Comparison of ENCODE assay signal across 19 cellular contexts in the genomic region with DNA sequence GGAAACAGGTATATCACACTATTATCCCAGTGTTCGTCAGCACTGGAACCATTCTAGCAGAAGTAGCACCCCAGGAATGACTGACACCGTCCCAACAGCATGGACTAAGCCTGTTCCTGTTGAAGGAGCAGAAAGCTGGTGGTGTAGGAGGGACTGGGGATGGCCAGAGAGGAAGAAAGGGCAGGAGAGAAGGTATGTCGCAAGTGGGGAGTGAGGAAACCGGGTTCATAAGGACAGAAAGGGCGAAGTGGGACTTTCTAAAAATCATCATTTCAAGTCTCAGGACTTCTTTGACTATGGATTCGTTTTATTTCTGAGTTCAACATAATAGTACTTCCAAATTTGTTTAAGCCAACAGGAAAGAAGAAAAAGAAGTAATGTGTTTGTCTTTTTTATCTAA. TPM values are rescaled to one million over a fixed set of nuclear protein-coding genes. Genes with fewer than 3 reads are reported as not detected.
DNase-seq lines count a peak whose midpoint lies in the region; ATAC-seq and TF ChIP-seq lines count a peak whose summit lies in the region.
"Had no signal": no experiment of that assay in that cellular context is flagged by ENCODE, and none has a peak within 500 bp of the region (broad histone marks: within the 10 kb centered on the region; RNA-seq: fewer than 3 reads in every experiment).

No MANE protein-coding gene starts in this region.

- no peak overlapping the region for H3K56ac ChIP-seq in H9 (ENCODE audit: insufficient read length, low read depth, low read length)

- peaks cover 9% of the 10 kb centered on the region for H3K4me1 Mint-ChIP-seq in activated CD4-positive, alpha-beta T cell treated with anti-CD3 and anti-CD28 coated beads, Interleukin-2, amount 10 ng/mL, durations not matched to agents 7 days and 5 days
- H3K4me1 Mint-ChIP-seq in H9 = peaks cover 10% of the 10 kb centered on the region in 2 experiments
- peaks cover 1% of the 10 kb centered on the region for H3K4me1 Mint-ChIP-seq in progenitor cell of endocrine pancreas (ENCODE audit: low read depth)

- H4K8ac ChIP-seq in H9 (replicated peaks; ENCODE audit: insufficient read length, low read depth, low read length) (no peak overlapping the region), neuronal stem cell (ENCODE audit: low read depth, low read length) (peak overlapping the region; percentile 73)

- ATAC-seq in GM19328 (IDR thresholded peaks at IDR 0.05; ENCODE audit: unreplicated experiment) = no peak
- ATAC-seq: Panc1, Right ventricle myocardium inferior had no signal

- H3K79me1 ChIP-seq in H9 (ENCODE audit: insufficient read depth, low read depth, low read length, poor library complexity, severe bottlenecking) (no peaks in the 10 kb centered on the region), neuronal stem cell (ENCODE audit: low read depth, low read length) (peaks cover 4% of the 10 kb centered on the region)

- no peaks in the 10 kb centered on the region for H3K9me3 ChIP-seq in H9 (ENCODE audit: control insufficient read depth, low read depth, low read length)
- H3K9me3 ChIP-seq in neuronal stem cell (replicated peaks in 1 of 2; ENCODE audit: control insufficient read depth in 2 of 2, insufficient read depth in 1 of 2, low read depth in 1 of 2, low read length in 2 of 2) = no peaks in the 10 kb centered on the region
- H3K9me3 ChIP-seq: HAP-1, SK-N-SH had no signal

- no peak overlapping the region for H2BK20ac ChIP-seq in H9 (ENCODE audit: low read depth, low read length, poor library complexity, severe bottlenecking)

- no peak for DNase-seq in activated CD4-positive, alpha-beta T cell treated with anti-CD3 and anti-CD28 coated beads, Interleukin-2, amount 10 ng/mL, durations not matched to agents 7 days and 5 days
- DNase-seq in activated CD4-positive, alpha-beta T cell treated with anti-CD3 and anti-CD28 coated beads for 48 hours = no peak
- DNase-seq in H9 = peak; percentile 3
- peak; percentile 16 for DNase-seq in coronary artery (ENCODE audit: low spot score)
- DNase-seq in neuronal stem cell (ENCODE audit: low spot score) = no peak
- no peak for DNase-seq in progenitor cell of endocrine pancreas (ENCODE audit: low spot score, unreplicated experiment)
- no peak for DNase-seq in G401 (ENCODE audit: low spot score)
- DNase-seq: DMS 273 treated with DMSO at 0.1 percent for 48 hours, NCI-H1092, NCI-H146, NCI-H2227 treated with DMSO at 0.1 percent for 48 hours, NCI-H524, SK-N-SH had no signal

- H2AK5ac ChIP-seq in H9 (ENCODE audit: insufficient read length, low read length) (no peak overlapping the region), neuronal stem cell (ENCODE audit: low read depth, low read length) (no peak overlapping the region)

- H2BK12ac ChIP-seq in H9 (ENCODE audit: insufficient read length, low read depth, low read length) (no peak overlapping the region), neuronal stem cell (ENCODE audit: low read length) (no peak overlapping the region)

- H4K91ac ChIP-seq in H9 (ENCODE audit: insufficient read length, low read depth, low read length) (no peak overlapping the region), neuronal stem cell (ENCODE audit: low read depth, low read length, poor library complexity) (no peak overlapping the region)

- H3K4me1 ChIP-seq in H9 (ENCODE audit: insufficient read depth, low read length) (no peaks in the 10 kb centered on the region), neuronal stem cell (ENCODE audit: control insufficient read depth in 2 of 2, insufficient read depth in 1 of 2, low read depth in 1 of 2, low read length in 2 of 2) (peaks cover 0 to 2% of the 10 kb centered on the region in 2 donors)
- H3K4me1 ChIP-seq: HAP-1 had no signal

- H2BK15ac ChIP-seq in H9 (ENCODE audit: low read depth, low read length) (no peak overlapping the region), neuronal stem cell (ENCODE audit: low read length) (no peak overlapping the region)

- H3K14ac ChIP-seq in H9 (ENCODE audit: insufficient read depth, low read length) (no peak overlapping the region; the same call in 1 of the 2 replicates), neuronal stem cell (ENCODE audit: low read length) (no peak overlapping the region)

- CTCF ChIA-PET in activated CD4-positive, alpha-beta T cell treated with anti-CD3 and anti-CD28 coated beads, Interleukin-2, amount 10 ng/mL, durations not matched to agents 7 days and 5 days (lab: Charles Lee) = no interaction called here

- H2BK5ac ChIP-seq in H9 (ENCODE audit: insufficient read length, low read length) (no peak overlapping the region), neuronal stem cell (ENCODE audit: low read length) (no peak overlapping the region)

- H3K23ac ChIP-seq in H9 (ENCODE audit: insufficient read length, low read depth, low read length) = no peak overlapping the region
- H3K23ac ChIP-seq in neuronal stem cell (ENCODE audit: low read depth, low read length, poor library complexity) = no peak overlapping the region

- no peak overlapping the region for H3T11ph ChIP-seq in H9 (ENCODE audit: low read length)

- H3K27me3 Mint-ChIP-seq in activated CD4-positive, alpha-beta T cell treated with anti-CD3 and anti-CD28 coated beads, Interleukin-2, amount 10 ng/mL, durations not matched to agents 7 days and 5 days = no peaks in the 10 kb centered on the region
- H3K27me3 Mint-ChIP-seq in H9 (ENCODE audit: low read depth) (peaks cover 5% of the 10 kb centered on the region), progenitor cell of endocrine pancreas (peaks cover 21% of the 10 kb centered on the region)

- H3K79me2 ChIP-seq in H9 (ENCODE audit: insufficient read depth, low read length) = no peaks in the 10 kb centered on the region

- H3K23me2 ChIP-seq in H9 (ENCODE audit: insufficient read length, low read depth, low read length, poor library complexity, severe bottlenecking) = no peaks in the 10 kb centered on the region

- H3K27ac ChIP-seq in H9 (ENCODE audit: insufficient read length, low read depth, low read length) (no peak overlapping the region), coronary artery (no peak overlapping the region), neuronal stem cell (replicated peaks; ENCODE audit: low read length) (no peak overlapping the region)
- H3K27ac ChIP-seq: BLaER1 treated with 17β-estradiol and CSF1 and Interleukin-3, amounts not matched to agents 10 nM and 100 nM; HL-60 had no signal

- H3K27ac Mint-ChIP-seq in activated CD4-positive, alpha-beta T cell treated with anti-CD3 and anti-CD28 coated beads, Interleukin-2, amount 10 ng/mL, durations not matched to agents 7 days and 5 days = peak overlapping the region; percentile 67
- H3K27ac Mint-ChIP-seq in H9 = no peak overlapping the region; a peak in 1 of 7 replicates
- no peak overlapping the region for H3K27ac Mint-ChIP-seq in progenitor cell of endocrine pancreas

- H3K4ac ChIP-seq in H9 (ENCODE audit: low read depth, low read length) (no peak overlapping the region), neuronal stem cell (ENCODE audit: low read length) (no peak overlapping the region)

- H3K27me3 ChIP-seq in H9 (ENCODE audit: insufficient read depth, low read length) (no peaks in the 10 kb centered on the region), neuronal stem cell (ENCODE audit: control insufficient read depth in 3 of 3, insufficient read depth in 3 of 3, low read depth in 1 of 3, low read length in 3 of 3) (no peaks in the 10 kb centered on the region)
- H3K27me3 ChIP-seq: BLaER1 treated with 17β-estradiol and CSF1 and Interleukin-3, amounts not matched to agents 10 nM and 100 nM had no signal

- H3K9me3 Mint-ChIP-seq in activated CD4-positive, alpha-beta T cell treated with anti-CD3 and anti-CD28 coated beads, Interleukin-2, amount 10 ng/mL, durations not matched to agents 7 days and 5 days = peaks cover 10% of the 10 kb centered on the region
- peaks cover 0 to 1% of the 10 kb centered on the region in 2 experiments; a peak in 1 of 5 replicates for H3K9me3 Mint-ChIP-seq in H9
- no peaks in the 10 kb centered on the region for H3K9me3 Mint-ChIP-seq in progenitor cell of endocrine pancreas (ENCODE audit: low read depth)

- H4K20me1 ChIP-seq in H9 (ENCODE audit: control insufficient read depth, insufficient read depth, insufficient read length) = no peaks in the 10 kb centered on the region
- H4K20me1 ChIP-seq: BLaER1 treated with 17β-estradiol and CSF1 and Interleukin-3, amounts not matched to agents 10 nM and 100 nM had no signal

- H3K18ac ChIP-seq in H9 (ENCODE audit: insufficient read length, low read depth, low read length) (no peak overlapping the region), neuronal stem cell (ENCODE audit: low read length) (no peak overlapping the region)

- H2AFZ ChIP-seq in H9 (ENCODE audit: low read length) = no peak overlapping the region
- H2AFZ ChIP-seq in neuronal stem cell (ENCODE audit: low read length) = no peak overlapping the region

- POLR2A ChIA-PET in activated CD4-positive, alpha-beta T cell treated with anti-CD3 and anti-CD28 coated beads, Interleukin-2, amount 10 ng/mL, durations not matched to agents 7 days and 5 days (lab: Charles Lee) = no interaction called here

- no peak overlapping the region for H2BK120ac ChIP-seq in H9 (ENCODE audit: low read depth, low read length, poor library complexity, severe bottlenecking)
- no peak overlapping the region for H2BK120ac ChIP-seq in neuronal stem cell (ENCODE audit: low read depth, low read length)

- TF ChIP-seq CTCF in H9 (conservative IDR thresholded peaks at IDR 0.05) (no peak), coronary artery (IDR thresholded peaks at IDR 0.05) (no peak), progenitor cell of endocrine pancreas (IDR thresholded peaks at IDR 0.05; ENCODE audit: unreplicated experiment) (no peak)

- H3K4me2 ChIP-seq in H9 (ENCODE audit: insufficient read depth, insufficient read length, low read length) = no peak overlapping the region
- H3K4me2 ChIP-seq in neuronal stem cell (ENCODE audit: insufficient read depth, low read length, poor library complexity, severe bottlenecking) = no peak overlapping the region
- H3K4me2 ChIP-seq: SK-N-SH had no signal

- H3K4me3 Mint-ChIP-seq in activated CD4-positive, alpha-beta T cell treated with anti-CD3 and anti-CD28 coated beads, Interleukin-2, amount 10 ng/mL, durations not matched to agents 7 days and 5 days = no peak overlapping the region
- H3K4me3 Mint-ChIP-seq in H9 (no peak overlapping the region), progenitor cell of endocrine pancreas (ENCODE audit: low read depth) (no peak overlapping the region)

- H3K9ac ChIP-seq in H9 (ENCODE audit: extremely low read depth, insufficient read length, low read length) = no peak overlapping the region
- H3K9ac ChIP-seq in neuronal stem cell (ENCODE audit: low read depth, low read length, poor library complexity) = no peak overlapping the region
- H3K9ac ChIP-seq: BLaER1 treated with 17β-estradiol and CSF1 and Interleukin-3, amounts not matched to agents 10 nM and 100 nM; SK-N-SH had no signal

- H3K4me3 ChIP-seq in coronary artery = no peak overlapping the region
- H3K4me3 ChIP-seq in neuronal stem cell (ENCODE audit: low read length in 2 of 2) = no peak overlapping the region
- H3K4me3 ChIP-seq: BLaER1 treated with 17β-estradiol and CSF1 and Interleukin-3, amounts not matched to agents 10 nM and 100 nM; HAP-1 had no signal

- no CpG with 5 or more reads among the region's 6 CpGs for WGBS in H9 (ENCODE audit: extremely low coverage, insufficient read length, low lambda C conversion rate)
- no CpG with 5 or more reads among the region's 6 CpGs for WGBS in neuronal stem cell (ENCODE audit: extremely low coverage in 2 of 2, insufficient read length in 2 of 2, insufficient replicate concordance in 1 of 2), 2 donors

- in situ Hi-C loops in G401 (cut with HindIII; ENCODE audit: low sequenced_read_pairs) = no loop called here

- H3K36me3 ChIP-seq in neuronal stem cell (replicated peaks in 1 of 2; ENCODE audit: control insufficient read depth in 2 of 2, insufficient read depth in 2 of 2, low read length in 2 of 2) = no peaks in the 10 kb centered on the region
- H3K36me3 ChIP-seq: HAP-1 had no signal

- no peak overlapping the region for H4K5ac ChIP-seq in H9 (ENCODE audit: insufficient read length, low read depth, low read length)

- H3K36me3 Mint-ChIP-seq in activated CD4-positive, alpha-beta T cell treated with anti-CD3 and anti-CD28 coated beads, Interleukin-2, amount 10 ng/mL, durations not matched to agents 7 days and 5 days (ENCODE audit: low read depth) = peaks cover 79% of the 10 kb centered on the region
- H3K36me3 Mint-ChIP-seq in H9 (ENCODE audit: insufficient read depth in 1 of 3, low read depth in 3 of 3) (peaks cover 0 to 7% (median 0%) of the 10 kb centered on the region in 3 experiments; a peak in 1 of 7 replicates), progenitor cell of endocrine pancreas (ENCODE audit: insufficient read depth) (no peaks in the 10 kb centered on the region)

RNA-seq across cellular contexts. Expression of a gene that starts 19.7 kb away (rescaled TPM):
- total RNA-seq in activated CD4-positive, alpha-beta T cell treated with anti-CD3 and anti-CD28 coated beads, Interleukin-2, amount 10 ng/mL, durations not matched to agents 7 days and 5 days = 100 to 1,000 TPM; 722 to 723 TPM
- 5.1 and 6.3 TPM in 2 replicates for total RNA-seq in H9 (2021)
- 0.91 TPM for polyA plus RNA-seq in neuronal stem cell (2013, experiment 1 of 2)
- polyA plus RNA-seq in neuronal stem cell (2013, experiment 2 of 2) = 0.75 TPM
- 2.1 and 2.6 TPM in 2 replicates for total RNA-seq in progenitor cell of endocrine pancreas
- total RNA-seq in G401 (2014; rRNA removed; shearing (Covaris generic)) = not detected in 2 replicates

RNA-seq across cellular contexts. Expression of a gene that starts 44.5 kb away (rescaled TPM):
- 100 to 1,000 TPM; 108 to 117 TPM for total RNA-seq in activated CD4-positive, alpha-beta T cell treated with anti-CD3 and anti-CD28 coated beads, Interleukin-2, amount 10 ng/mL, durations not matched to agents 7 days and 5 days
- total RNA-seq in H9 (2021) (1.8 and 1.9 TPM in 2 replicates), progenitor cell of endocrine pancreas (0.69 and 0.86 TPM in 2 replicates)
- 3.2 TPM for polyA plus RNA-seq in neuronal stem cell (2013, experiment 1 of 2)
- 3.5 TPM for polyA plus RNA-seq in neuronal stem cell (2013, experiment 2 of 2)
- not detected in 2 replicates for total RNA-seq in G401 (2014; rRNA removed; shearing (Covaris generic))

Comparison
In these comparisons a context has a peak if more than half of its experiments do, and no peak if none do; other contexts are left out.
1. DNase-seq: peak in H9 (single experiment) and coronary artery (single experiment); none in activated CD4-positive, alpha-beta T cell treated with anti-CD3 and anti-CD28 coated beads, Interleukin-2, amount 10 ng/mL, durations not matched to agents 7 days and 5 days (single experiment), activated CD4-positive, alpha-beta T cell treated with anti-CD3 and anti-CD28 coated beads for 48 hours (single experiment), neuronal stem cell (single experiment), progenitor cell of endocrine pancreas (single experiment) and G401 (single experiment).
2. RNA of a gene that starts 19.7 kb away (total RNA-seq): 722 to 723 TPM in activated CD4-positive, alpha-beta T cell treated with anti-CD3 and anti-CD28 coated beads, Interleukin-2, amount 10 ng/mL, durations not matched to agents 7 days and 5 days; 5.1 to 6.3 TPM in H9, 2.1 to 2.6 TPM in progenitor cell of endocrine pancreas and not detected in G401; every median in the first group is over 10 times any median in the second.
3. RNA of a gene that starts 44.5 kb away (total RNA-seq): 108 to 117 TPM in activated CD4-positive, alpha-beta T cell treated with anti-CD3 and anti-CD28 coated beads, Interleukin-2, amount 10 ng/mL, durations not matched to agents 7 days and 5 days; 1.8 to 1.9 TPM in H9, 0.69 to 0.86 TPM in progenitor cell of endocrine pancreas and not detected in G401; every median in the first group is over 10 times any median in the second.